In genomic region chrX:120752431-120753128, GRCh38 we compare ENCODE assay signal across 15 cellular contexts.
DNase-seq lines count a peak whose midpoint lies in the region; ATAC-seq, FAIRE-seq and TF ChIP-seq lines count a peak whose summit lies in the region.
"Had no signal": no experiment of that assay in that cellular context is flagged by ENCODE, and none has a peak within 500 bp of the region (broad histone marks: within the 10 kb centered on the region; RNA-seq: fewer than 3 reads in every experiment).

No MANE protein-coding gene starts in this region.

- ATAC-seq in stimulated activated memory B cell treated with anti-CD40 and anti-IgM and Interleukin-4, amounts not matched to agents 10 μg/mL and 1 μg/mL and 100 μg/mL, for 72 hours: no peak

- TF ChIP-seq EP300 in SK-N-SH (IDR thresholded peaks at IDR 0.05; ENCODE audit: borderline replicate concordance in 1 of 2, low read depth in 1 of 2, low read length in 1 of 2): no peak

- no peaks in the 10 kb centered on the region for H3K27me3 ChIP-seq in Karpas-422 (ENCODE audit: low read length)
- no peaks in the 10 kb centered on the region for H3K27me3 ChIP-seq in astrocyte (ENCODE audit: insufficient read depth, low read length)
- no peaks in the 10 kb centered on the region for H3K27me3 ChIP-seq in SK-N-SH (ENCODE audit: insufficient read depth)
- no peaks in the 10 kb centered on the region for H3K27me3 ChIP-seq in H9 (ENCODE audit: insufficient read depth, low read length)
- H3K27me3 ChIP-seq: Peyer's patch had no signal

- no peak overlapping the region for H2AK5ac ChIP-seq in H9 (ENCODE audit: insufficient read length, low read length)

- H3K4me2 ChIP-seq in Karpas-422 (ENCODE audit: low read depth, low read length, poor library complexity, severe bottlenecking) (peak overlapping the region; percentile 66), astrocyte (ENCODE audit: low read length) (no peak overlapping the region), SK-N-SH (no peak overlapping the region), H9 (ENCODE audit: insufficient read depth, insufficient read length, low read length) (no peak overlapping the region)

- H2BK5ac ChIP-seq in H9 (ENCODE audit: insufficient read length, low read length): no peak overlapping the region

- H2BK12ac ChIP-seq in H9 (ENCODE audit: insufficient read length, low read depth, low read length): no peak overlapping the region

- H3F3A ChIP-seq in SK-N-SH (replicated peaks; ENCODE audit: insufficient read depth): no peaks in the 10 kb centered on the region

- DNase-seq in activated CD4-positive, alpha-beta T cell treated with anti-CD3 and anti-CD28 coated beads, Interleukin-2, amount 10 ng/mL, durations not matched to agents 24 days and 14 days: peak; percentile 56
- DNase-seq in activated CD4-positive, alpha-beta T cell treated with anti-CD3 and anti-CD28 coated beads, Interleukin-2, amount 50 U/mL, for 1 hour: no peak
- DNase-seq in Karpas-422 (peak; percentile 46), astrocyte (ENCODE audit: low read depth) (no peak), COLO829 (ENCODE audit: low spot score) (no peak), SK-N-SH (no peak), H9 (no peak)
- DNase-seq: activated effector memory CD4-positive, alpha-beta T cell treated with anti-CD3 and anti-CD28 coated beads, Interleukin-2, amount 50 U/mL, for 16 hours; endodermal cell; hippocampal formation; kidney; NCI-H748 treated with DMSO at 0.1 percent for 48 hours had no signal

- no peak overlapping the region for H3K14ac ChIP-seq in H9 (ENCODE audit: insufficient read depth, low read length)

- no peaks in the 10 kb centered on the region for H3K9me3 Mint-ChIP-seq in activated CD4-positive, alpha-beta T cell treated with anti-CD3 and anti-CD28 coated beads, Interleukin-2, amount 10 ng/mL, durations not matched to agents 24 days and 14 days
- H3K9me3 Mint-ChIP-seq in astrocyte (ENCODE audit: unreplicated experiment) (no peaks in the 10 kb centered on the region), H9 (peaks cover 67 to 70% of the 10 kb centered on the region in 2 experiments)
- peaks cover 4% of the 10 kb centered on the region for H3K9me3 Mint-ChIP-seq in stimulated activated memory B cell treated with anti-CD40 and anti-IgM and Interleukin-4, amounts not matched to agents 10 μg/mL and 1 μg/mL and 100 μg/mL, for 72 hours

- H3K4ac ChIP-seq in H9 (ENCODE audit: low read depth, low read length): no peak overlapping the region

- intact Hi-C loops in activated CD4-positive, alpha-beta T cell treated with anti-CD3 and anti-CD28 coated beads, Interleukin-2, amount 10 ng/mL, durations not matched to agents 24 days and 14 days (cut with micrococcal nuclease): loop anchor here (2.0 to 5.0 kb wide), 3 partner anchors 16 to 255 kb away; no protein-coding TSS in a partner anchor

- H2AFZ ChIP-seq in Karpas-422 (ENCODE audit: low read length): no peak overlapping the region
- no peak overlapping the region for H2AFZ ChIP-seq in astrocyte (ENCODE audit: low read depth, low read length)
- no peak overlapping the region for H2AFZ ChIP-seq in SK-N-SH (ENCODE audit: low read depth)
- no peak overlapping the region for H2AFZ ChIP-seq in H9 (ENCODE audit: low read length)

- H3K23me2 ChIP-seq in H9 (ENCODE audit: insufficient read length, low read depth, low read length, poor library complexity, severe bottlenecking): no peaks in the 10 kb centered on the region

- no peak overlapping the region for H3T11ph ChIP-seq in H9 (ENCODE audit: low read length)

- 44% methylated on average over 7 of the region's 7 CpGs for WGBS in SK-N-SH (ENCODE audit: low lambda C conversion rate)
- WGBS in H9 (ENCODE audit: extremely low coverage, insufficient read length, low lambda C conversion rate): no CpG with 5 or more reads among the region's 7 CpGs

- H3K4me1 Mint-ChIP-seq in activated CD4-positive, alpha-beta T cell treated with anti-CD3 and anti-CD28 coated beads, Interleukin-2, amount 10 ng/mL, durations not matched to agents 24 days and 14 days: peaks cover 34% of the 10 kb centered on the region
- H3K4me1 Mint-ChIP-seq in astrocyte (ENCODE audit: low read depth, unreplicated experiment) (peaks cover 3% of the 10 kb centered on the region), H9 (peaks cover 9 to 29% of the 10 kb centered on the region in 2 experiments)
- peaks cover 83% of the 10 kb centered on the region for H3K4me1 Mint-ChIP-seq in stimulated activated memory B cell treated with anti-CD40 and anti-IgM and Interleukin-4, amounts not matched to agents 10 μg/mL and 1 μg/mL and 100 μg/mL, for 72 hours

- H3K4me3 Mint-ChIP-seq in activated CD4-positive, alpha-beta T cell treated with anti-CD3 and anti-CD28 coated beads, Interleukin-2, amount 10 ng/mL, durations not matched to agents 24 days and 14 days: peak overlapping the region; percentile 51
- H3K4me3 Mint-ChIP-seq in astrocyte (ENCODE audit: unreplicated experiment) (no peak overlapping the region), H9 (no peak overlapping the region)
- no peak overlapping the region for H3K4me3 Mint-ChIP-seq in stimulated activated memory B cell treated with anti-CD40 and anti-IgM and Interleukin-4, amounts not matched to agents 10 μg/mL and 1 μg/mL and 100 μg/mL, for 72 hours
- H3K4me3 Mint-ChIP-seq: endodermal cell had no signal

- H2BK15ac ChIP-seq in H9 (ENCODE audit: low read depth, low read length): no peak overlapping the region

- H4K5ac ChIP-seq in H9 (ENCODE audit: insufficient read length, low read depth, low read length): no peak overlapping the region

- H3K9me3 ChIP-seq in Karpas-422 (ENCODE audit: low read length) (no peaks in the 10 kb centered on the region), astrocyte (ENCODE audit: insufficient read depth, low read depth, low read length) (no peaks in the 10 kb centered on the region), SK-N-SH (no peaks in the 10 kb centered on the region), H9 (ENCODE audit: control insufficient read depth, low read depth, low read length) (peaks cover 35% of the 10 kb centered on the region)
- H3K9me3 ChIP-seq: Peyer's patch had no signal

- no peaks in the 10 kb centered on the region for H3K36me3 ChIP-seq in Karpas-422 (ENCODE audit: insufficient read depth, low read length)
- H3K36me3 ChIP-seq in astrocyte (ENCODE audit: insufficient read depth, low read length): no peaks in the 10 kb centered on the region
- H3K36me3 ChIP-seq in SK-N-SH (replicated peaks in 1 of 2; ENCODE audit: control insufficient read depth in 1 of 2, insufficient read depth in 2 of 2, low read length in 1 of 2): no peaks in the 10 kb centered on the region
- H3K36me3 ChIP-seq: Peyer's patch had no signal

- H3K56ac ChIP-seq in H9 (ENCODE audit: insufficient read length, low read depth, low read length): no peak overlapping the region

- no peak for TF ChIP-seq RAD21 in SK-N-SH (IDR thresholded peaks at IDR 0.05; ENCODE audit: low read length)

- no peak overlapping the region for H3K18ac ChIP-seq in H9 (ENCODE audit: insufficient read length, low read depth, low read length)

- no peak for TF ChIP-seq CTCF in astrocyte (IDR thresholded peaks at IDR 0.05; ENCODE audit: insufficient read depth, low read depth, low read length)
- no peak for TF ChIP-seq CTCF in SK-N-SH (IDR thresholded peaks at IDR 0.05)
- no peak for TF ChIP-seq CTCF in H9 (conservative IDR thresholded peaks at IDR 0.05)

- CTCF ChIA-PET in SK-N-SH (lab: Yijun Ruan, JAX): interaction anchor here (0.7 to 1.4 kb wide), 2 partner anchors 17 to 36 kb away, joined by 3 read pairs; no protein-coding TSS in a partner anchor

- H3K27ac Mint-ChIP-seq in activated CD4-positive, alpha-beta T cell treated with anti-CD3 and anti-CD28 coated beads, Interleukin-2, amount 10 ng/mL, durations not matched to agents 24 days and 14 days: peak overlapping the region; percentile 71
- no peak overlapping the region for H3K27ac Mint-ChIP-seq in astrocyte (ENCODE audit: unreplicated experiment)
- peak overlapping the region; percentile 73 for H3K27ac Mint-ChIP-seq in stimulated activated memory B cell treated with anti-CD40 and anti-IgM and Interleukin-4, amounts not matched to agents 10 μg/mL and 1 μg/mL and 100 μg/mL, for 72 hours
- H3K27ac Mint-ChIP-seq in H9: no peak overlapping the region; a peak in 1 of 7 replicates
- H3K27ac Mint-ChIP-seq: endodermal cell had no signal

- H2BK20ac ChIP-seq in H9 (ENCODE audit: low read depth, low read length, poor library complexity, severe bottlenecking): no peak overlapping the region

- peaks cover 92% of the 10 kb centered on the region for H3K4me1 ChIP-seq in Karpas-422 (ENCODE audit: low read length)
- no peaks in the 10 kb centered on the region for H3K4me1 ChIP-seq in astrocyte (ENCODE audit: insufficient read depth, low read length)
- no peaks in the 10 kb centered on the region for H3K4me1 ChIP-seq in SK-N-SH (ENCODE audit: control insufficient read depth in 1 of 2, insufficient read depth in 2 of 2, low read depth in 1 of 2, low read length in 1 of 2)
- no peaks in the 10 kb centered on the region for H3K4me1 ChIP-seq in H9 (ENCODE audit: insufficient read depth, low read length)
- H3K4me1 ChIP-seq: Peyer's patch had no signal

- H4K20me1 ChIP-seq in Karpas-422 (ENCODE audit: insufficient read depth, low read depth, low read length): no peaks in the 10 kb centered on the region
- no peaks in the 10 kb centered on the region for H4K20me1 ChIP-seq in astrocyte (ENCODE audit: insufficient read depth, low read length)
- no peaks in the 10 kb centered on the region for H4K20me1 ChIP-seq in SK-N-SH (ENCODE audit: insufficient read depth)
- no peaks in the 10 kb centered on the region for H4K20me1 ChIP-seq in H9 (ENCODE audit: control insufficient read depth, insufficient read depth, insufficient read length)

- no peak overlapping the region for H4K91ac ChIP-seq in H9 (ENCODE audit: insufficient read length, low read depth, low read length)

- peak overlapping the region; percentile 45 for H3K4me3 ChIP-seq in Karpas-422 (ENCODE audit: low read length)
- H3K4me3 ChIP-seq in astrocyte (ENCODE audit: insufficient read depth, low read depth, low read length): no peak overlapping the region
- H3K4me3 ChIP-seq in SK-N-SH (ENCODE audit: low read depth in 2 of 2, low read length in 1 of 2): no peak overlapping the region
- H3K4me3 ChIP-seq: Peyer's patch, SK-N-MC had no signal

- no peak overlapping the region for H4K8ac ChIP-seq in H9 (replicated peaks; ENCODE audit: insufficient read length, low read depth, low read length)

- no peaks in the 10 kb centered on the region for H3K79me1 ChIP-seq in H9 (ENCODE audit: insufficient read depth, low read depth, low read length, poor library complexity, severe bottlenecking)

- H3K9me2 ChIP-seq in Karpas-422 (replicated peaks; ENCODE audit: insufficient read depth, low read length) (no peaks in the 10 kb centered on the region), SK-N-SH (no peaks in the 10 kb centered on the region)

- H3K27ac ChIP-seq in Karpas-422 (ENCODE audit: low read length): peak overlapping the region; percentile 93
- H3K27ac ChIP-seq in astrocyte (ENCODE audit: low read depth, low read length): no peak overlapping the region
- no peak overlapping the region for H3K27ac ChIP-seq in SK-N-SH (ENCODE audit: low read depth in 2 of 2, low read length in 1 of 2)
- H3K27ac ChIP-seq in H9 (ENCODE audit: insufficient read length, low read depth, low read length): no peak overlapping the region
- H3K27ac ChIP-seq: SK-N-MC had no signal

- FAIRE-seq in astrocyte (lab: Jason Lieb, UNC): peak; percentile 60
- FAIRE-seq: kidney had no signal

- H3K79me2 ChIP-seq in Karpas-422 (ENCODE audit: low read length) (no peaks in the 10 kb centered on the region), astrocyte (ENCODE audit: insufficient read depth, low read length) (no peaks in the 10 kb centered on the region), SK-N-SH (ENCODE audit: insufficient read depth) (no peaks in the 10 kb centered on the region), H9 (ENCODE audit: insufficient read depth, low read length) (no peaks in the 10 kb centered on the region)

- H3K9ac ChIP-seq in Karpas-422 (ENCODE audit: low read length) (peak overlapping the region; percentile 71), astrocyte (ENCODE audit: low read length) (no peak overlapping the region), SK-N-SH (no peak overlapping the region), H9 (ENCODE audit: extremely low read depth, insufficient read length, low read length) (no peak overlapping the region)

- no peak overlapping the region for H2BK120ac ChIP-seq in H9 (ENCODE audit: low read depth, low read length, poor library complexity, severe bottlenecking)

- no peak overlapping the region for H3K23ac ChIP-seq in H9 (ENCODE audit: insufficient read length, low read depth, low read length)

- H3K36me3 Mint-ChIP-seq in activated CD4-positive, alpha-beta T cell treated with anti-CD3 and anti-CD28 coated beads, Interleukin-2, amount 10 ng/mL, durations not matched to agents 24 days and 14 days (ENCODE audit: low read depth): peaks cover 1% of the 10 kb centered on the region
- H3K36me3 Mint-ChIP-seq in astrocyte (ENCODE audit: low read depth, unreplicated experiment) (no peaks in the 10 kb centered on the region), H9 (ENCODE audit: insufficient read depth in 1 of 3, low read depth in 3 of 3) (no peaks in the 10 kb centered on the region)
- H3K36me3 Mint-ChIP-seq in stimulated activated memory B cell treated with anti-CD40 and anti-IgM and Interleukin-4, amounts not matched to agents 10 μg/mL and 1 μg/mL and 100 μg/mL, for 72 hours: no peaks in the 10 kb centered on the region

- H3K27me3 Mint-ChIP-seq in activated CD4-positive, alpha-beta T cell treated with anti-CD3 and anti-CD28 coated beads, Interleukin-2, amount 10 ng/mL, durations not matched to agents 24 days and 14 days: no peaks in the 10 kb centered on the region
- no peaks in the 10 kb centered on the region for H3K27me3 Mint-ChIP-seq in astrocyte (ENCODE audit: low read depth, unreplicated experiment)
- no peaks in the 10 kb centered on the region for H3K27me3 Mint-ChIP-seq in stimulated activated memory B cell treated with anti-CD40 and anti-IgM and Interleukin-4, amounts not matched to agents 10 μg/mL and 1 μg/mL and 100 μg/mL, for 72 hours
- peaks cover 16% of the 10 kb centered on the region for H3K27me3 Mint-ChIP-seq in H9 (ENCODE audit: low read depth)

- POLR2A ChIA-PET in SK-N-SH (lab: Yijun Ruan, JAX): no interaction called here

Comparison
In these comparisons a context has a peak if more than half of its experiments do, and no peak if none do; other contexts are left out.
1. DNase-seq: peak in activated CD4-positive, alpha-beta T cell treated with anti-CD3 and anti-CD28 coated beads, Interleukin-2, amount 10 ng/mL, durations not matched to agents 24 days and 14 days (single experiment) and Karpas-422 (single experiment); none in activated CD4-positive, alpha-beta T cell treated with anti-CD3 and anti-CD28 coated beads, Interleukin-2, amount 50 U/mL, for 1 hour (single experiment), astrocyte (single experiment), COLO829 (single experiment), SK-N-SH (single experiment) and H9 (single experiment).
2. H3K27ac Mint-ChIP-seq: peak in activated CD4-positive, alpha-beta T cell treated with anti-CD3 and anti-CD28 coated beads, Interleukin-2, amount 10 ng/mL, durations not matched to agents 24 days and 14 days (single experiment) and stimulated activated memory B cell treated with anti-CD40 and anti-IgM and Interleukin-4, amounts not matched to agents 10 μg/mL and 1 μg/mL and 100 μg/mL, for 72 hours (single experiment); none in astrocyte (single experiment) and H9 (0 of 3).